Comparison of ENCODE assay signal across 20 cellular contexts in the genomic region with DNA sequence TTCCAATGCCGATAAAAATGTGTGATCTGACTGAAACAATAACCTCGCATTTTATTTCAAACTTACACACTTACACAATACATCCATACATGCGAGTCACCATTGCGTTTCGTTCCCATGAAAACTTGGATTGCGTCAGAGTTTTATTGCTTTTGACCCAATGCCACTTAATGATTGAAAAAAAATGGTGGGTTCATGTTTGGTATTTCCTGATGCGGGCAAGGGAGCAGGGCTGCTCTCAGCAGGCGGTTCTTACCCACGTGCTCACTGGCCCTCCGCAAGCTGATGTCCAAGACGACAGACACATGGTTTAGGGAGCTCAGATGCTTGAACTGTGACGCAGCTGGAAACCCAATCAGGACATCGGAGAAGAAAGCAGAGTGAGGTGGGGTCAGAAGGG.
DNase-seq lines count a peak whose midpoint lies in the region; ATAC-seq, FAIRE-seq and TF ChIP-seq lines count a peak whose summit lies in the region.
"Had no signal": no experiment of that assay in that cellular context is flagged by ENCODE, and none has a peak within 500 bp of the region (broad histone marks: within the 10 kb centered on the region; RNA-seq: fewer than 3 reads in every experiment).

No MANE protein-coding gene starts in this region.

- H3K79me2 ChIP-seq in HepG2 (ENCODE audit: insufficient read depth, low read length) (no peaks in the 10 kb centered on the region), astrocyte (ENCODE audit: insufficient read depth, low read length) (no peaks in the 10 kb centered on the region)

- peaks cover 0 to 7% of the 10 kb centered on the region in 2 experiments; a peak in 1 of 5 replicates for H3K27me3 ChIP-seq in HepG2 (ENCODE audit: control insufficient read depth in 1 of 2, insufficient read depth in 2 of 2, low read length in 2 of 2)
- H3K27me3 ChIP-seq in right lobe of liver, result no peaks in the 10 kb centered on the region
- peaks cover 7% of the 10 kb centered on the region for H3K27me3 ChIP-seq in astrocyte (ENCODE audit: insufficient read depth, low read length)
- H3K27me3 ChIP-seq in aorta (ENCODE audit: control insufficient read depth in 1 of 2, insufficient read depth in 2 of 2, low read length in 1 of 2), result no peaks in the 10 kb centered on the region

- FAIRE-seq in HepG2 (lab: Jason Lieb, UNC) (no peak), astrocyte (lab: Jason Lieb, UNC) (no peak)
- FAIRE-seq: A204.1 had no signal

- DNase-seq in HepG2 (ENCODE audit: low spot score) (no peak), right lobe of liver (no peak), astrocyte (ENCODE audit: low read depth) (peak; percentile 77), fibroblast of pulmonary artery (ENCODE audit: low read depth) (peak; percentile 81), NCI-H2196 treated with DMSO at 0.1 percent for 48 hours (lab: John Stamatoyannopoulos, UW; ENCODE audit: unreplicated experiment) (no peak), NCI-H1105 treated with DMSO at 0.1 percent for 48 hours (lab: John Stamatoyannopoulos, UW) (no peak), aorta (no peak)
- DNase-seq: activated CD4-positive, CD25-positive, alpha-beta regulatory T cell; COR-L47; effector memory CD8-positive, alpha-beta T cell; heart left ventricle; islet precursor cell; mucosa of descending colon; NCI-H2029 treated with DMSO at 0.1 percent for 48 hours; NCI-H526 treated with DMSO at 0.1 percent for 48 hours; T-helper 1 cell had no signal

- WGBS in HepG2 (ENCODE audit: low lambda C conversion rate), result 54% methylated on average over 13 of the region's 13 CpGs
- WGBS in right lobe of liver (ENCODE audit: insufficient coverage, low coverage, low lambda C conversion rate, missing lambda C conversion rate), result 73% methylated on average over 13 of the region's 13 CpGs
- WGBS in aorta, 2 donors, result 47 to 62% methylated on average over 13 of the region's 13 CpGs

- POLR2A ChIA-PET in HepG2 (lab: Yijun Ruan, JAX), result no interaction called here

- H4K20me1 ChIP-seq in HepG2 (ENCODE audit: insufficient read depth, low read length) (no peaks in the 10 kb centered on the region), astrocyte (ENCODE audit: insufficient read depth, low read length) (no peaks in the 10 kb centered on the region)

- in situ Hi-C loops in HepG2 (cut with HindIII; ENCODE audit: extremely low pct_ligation_motif_present, low pct_unique_long_range_greater_than_20kb), result no loop called here

- BruUV-seq in HepG2 (replicated peaks; lab: Mats Ljungman, UMichigan), result no TSS peak

- TF ChIP-seq POLR2A in HepG2 (IDR thresholded peaks at IDR 0.05; ENCODE audit: insufficient read depth in 1 of 2, low read depth in 2 of 2, low read length in 2 of 2) (no peak), right lobe of liver (IDR thresholded peaks at IDR 0.05) (no peak)

- peaks cover 16% of the 10 kb centered on the region for H3K27me3 Mint-ChIP-seq in astrocyte (ENCODE audit: low read depth, unreplicated experiment)

- TF ChIP-seq RAD21 in HepG2 (CRISPR knock-in tag; IDR thresholded peaks at IDR 0.05), result no peak

- H3K27ac Mint-ChIP-seq in astrocyte (ENCODE audit: unreplicated experiment), result no peak overlapping the region
- H3K27ac Mint-ChIP-seq: brain; effector memory CD8-positive, alpha-beta T cell had no signal

- TF ChIP-seq EP300 in HepG2 (IDR thresholded peaks at IDR 0.05; ENCODE audit: low read depth in 2 of 2, low read length in 2 of 2), result no peak
- TF ChIP-seq EP300 in HepG2 (CRISPR knock-in tag; IDR thresholded peaks at IDR 0.05; ENCODE audit: borderline replicate concordance), result no peak

- H3K36me3 ChIP-seq in HepG2 (replicated peaks in 1 of 2; ENCODE audit: control insufficient read depth in 1 of 2, insufficient read depth in 2 of 2, low read length in 2 of 2) (no peaks in the 10 kb centered on the region), right lobe of liver (no peaks in the 10 kb centered on the region), astrocyte (ENCODE audit: insufficient read depth, low read length) (no peaks in the 10 kb centered on the region), aorta (ENCODE audit: control insufficient read depth in 1 of 2, insufficient read depth in 2 of 2, low read length in 1 of 2) (no peaks in the 10 kb centered on the region)
- H3K36me3 ChIP-seq: heart left ventricle had no signal

- H3K36me3 Mint-ChIP-seq in astrocyte (ENCODE audit: low read depth, unreplicated experiment), result no peaks in the 10 kb centered on the region
- H3K36me3 Mint-ChIP-seq: brain had no signal

- intact Hi-C loops in HepG2 (cut with micrococcal nuclease; ENCODE audit: unreplicated experiment) (no loop called here), right lobe of liver (cut with DNase I) (no loop called here), aorta (cut with DNase I) (no loop called here)

- no peak overlapping the region for H3K4me3 ChIP-seq in HepG2 (replicated peaks in 1 of 3; ENCODE audit: insufficient read depth in 1 of 3, low read depth in 2 of 3, low read length in 3 of 3)
- no peak overlapping the region for H3K4me3 ChIP-seq in right lobe of liver
- no peak overlapping the region for H3K4me3 ChIP-seq in astrocyte (ENCODE audit: insufficient read depth, low read depth, low read length)
- H3K4me3 ChIP-seq in fibroblast of pulmonary artery (replicated peaks; ENCODE audit: low read depth, low read length), result no peak overlapping the region
- H3K4me3 ChIP-seq in aorta (ENCODE audit: low read length in 2 of 2), result no peak overlapping the region
- H3K4me3 ChIP-seq: heart left ventricle, mucosa of descending colon had no signal

- H3K9ac ChIP-seq in HepG2 (ENCODE audit: insufficient read depth, low read depth, low read length), result no peak overlapping the region
- no peak overlapping the region for H3K9ac ChIP-seq in astrocyte (ENCODE audit: low read length)

- no peak overlapping the region for H3K27ac ChIP-seq in HepG2 (ENCODE audit: extremely low read length, insufficient read depth, low read length)
- no peak overlapping the region for H3K27ac ChIP-seq in right lobe of liver
- H3K27ac ChIP-seq in astrocyte (ENCODE audit: low read depth, low read length), result no peak overlapping the region
- no peak overlapping the region for H3K27ac ChIP-seq in aorta (ENCODE audit: low read depth in 1 of 2, low read length in 2 of 2)
- H3K27ac ChIP-seq: heart left ventricle had no signal

- TF ChIP-seq CTCF in HepG2 (CRISPR knock-in tag; IDR thresholded peaks at IDR 0.05), result no peak
- TF ChIP-seq CTCF in right lobe of liver (IDR thresholded peaks at IDR 0.05), result no peak
- no peak for TF ChIP-seq CTCF in astrocyte (IDR thresholded peaks at IDR 0.05; ENCODE audit: insufficient read depth, low read depth, low read length)
- no peak for TF ChIP-seq CTCF in fibroblast of pulmonary artery (IDR thresholded peaks at IDR 0.05; ENCODE audit: low read length, missing control alignments)

- H3K4me1 ChIP-seq in HepG2 (ENCODE audit: insufficient read depth, low read length) (no peaks in the 10 kb centered on the region), right lobe of liver (no peaks in the 10 kb centered on the region), astrocyte (ENCODE audit: insufficient read depth, low read length) (peaks cover 5% of the 10 kb centered on the region), aorta (ENCODE audit: control insufficient read depth in 1 of 2, insufficient read depth in 2 of 2, low read length in 2 of 2) (no peaks in the 10 kb centered on the region)
- H3K4me1 ChIP-seq: heart left ventricle had no signal

- no peak overlapping the region for H3K4me3 Mint-ChIP-seq in astrocyte (ENCODE audit: unreplicated experiment)
- H3K4me3 Mint-ChIP-seq: brain; effector memory CD8-positive, alpha-beta T cell had no signal

- CTCF ChIA-PET in HepG2 (lab: Yijun Ruan, JAX; ENCODE audit: low intra/inter-chr PET ratio, low total read pairs), result no interaction called here

- H3K4me2 ChIP-seq in HepG2 (ENCODE audit: low read depth, low read length) (no peak overlapping the region), astrocyte (ENCODE audit: low read length) (no peak overlapping the region)

- H3K4me1 Mint-ChIP-seq in astrocyte (ENCODE audit: low read depth, unreplicated experiment), result peaks cover 12% of the 10 kb centered on the region

- ATAC-seq in HepG2 (no peak), right lobe of liver (no peak), HG03571 (IDR thresholded peaks at IDR 0.05; ENCODE audit: unreplicated experiment) (no peak), aorta (ENCODE audit: low FRiP score) (no peak)
- ATAC-seq: effector memory CD8-positive, alpha-beta T cell; heart left ventricle; mucosa of descending colon; Panc1 had no signal

- no peak overlapping the region for H2AFZ ChIP-seq in HepG2 (ENCODE audit: low read length)
- no peak overlapping the region for H2AFZ ChIP-seq in astrocyte (ENCODE audit: low read depth, low read length)

- H3K9me3 ChIP-seq in HepG2 (ENCODE audit: low read length) (no peaks in the 10 kb centered on the region), right lobe of liver (no peaks in the 10 kb centered on the region), astrocyte (ENCODE audit: insufficient read depth, low read depth, low read length) (no peaks in the 10 kb centered on the region), aorta (ENCODE audit: control insufficient read depth, low read length) (no peaks in the 10 kb centered on the region)
- H3K9me3 ChIP-seq: heart left ventricle, mucosa of descending colon had no signal

- H3K9me3 Mint-ChIP-seq in astrocyte (ENCODE audit: unreplicated experiment), result peaks cover 5% of the 10 kb centered on the region
- H3K9me3 Mint-ChIP-seq: effector memory CD8-positive, alpha-beta T cell had no signal

TF ChIP-seq in HepG2, 621 proteins besides CTCF, POLR2A, EP300 and RAD21:
- no peak for TF ChIP-seq BORCS8-MEF2B (CRISPR knock-in tag; IDR thresholded peaks at IDR 0.05)
- TF ChIP-seq CEBPB (IDR thresholded peaks at IDR 0.05; ENCODE audit: borderline replicate concordance, low read depth, low read length), result peak; percentile 72
- TF ChIP-seq DMAP1 (CRISPR knock-in tag; IDR thresholded peaks at IDR 0.05), result no peak

Comparison
In these comparisons a context has a peak if more than half of its experiments do, and no peak if none do; other contexts are left out.
1. DNase-seq: peak in astrocyte (single experiment) and fibroblast of pulmonary artery (single experiment); none in HepG2 (single experiment), right lobe of liver (0 of 3), NCI-H2196 treated with DMSO at 0.1 percent for 48 hours (single experiment), NCI-H1105 treated with DMSO at 0.1 percent for 48 hours (single experiment) and aorta (0 of 2).